17 cellular contexts compared by ENCODE assay signal in genomic region chr3:20047940-20048339, GRCh38. TPM values are rescaled to one million over a fixed set of nuclear protein-coding genes. Genes with fewer than 3 reads are reported as not detected.
DNase-seq lines count a peak whose midpoint lies in the region; ATAC-seq and TF ChIP-seq lines count a peak whose summit lies in the region.
"Had no signal": no experiment of that assay in that cellular context is flagged by ENCODE, and none has a peak within 500 bp of the region (broad histone marks: within the 10 kb centered on the region; RNA-seq: fewer than 3 reads in every experiment).

No MANE protein-coding gene starts in this region.

- H3K4me1 ChIP-seq in hepatocyte (ENCODE audit: insufficient read depth), result peaks cover 6% of the 10 kb centered on the region
- peaks cover 27 to 70% (median 49%) of the 10 kb centered on the region in 4 donors for H3K4me1 ChIP-seq in stomach

- no peak for TF ChIP-seq POLR2A in stomach (IDR thresholded peaks at IDR 0.05)

- H3K36me3 ChIP-seq in hepatocyte (replicated peaks; ENCODE audit: insufficient read depth, low read depth), result no peaks in the 10 kb centered on the region
- H3K36me3 ChIP-seq in stomach, result no peaks in the 10 kb centered on the region

- H2AFZ ChIP-seq in hepatocyte, result no peak overlapping the region

- intact Hi-C loops in stomach (cut with DNase I; ENCODE audit: low total_unique reads), result no loop called here

- H3K4me1 Mint-ChIP-seq in T-helper 17 cell, result peaks cover 73% of the 10 kb centered on the region

- peak overlapping the region; percentile 55 for H3K4me3 Mint-ChIP-seq in T-helper 17 cell
- H3K4me3 Mint-ChIP-seq: activated naive CD8-positive, alpha-beta T cell had no signal

- peaks cover 77% of the 10 kb centered on the region for H3K79me2 ChIP-seq in hepatocyte

- H3K27me3 ChIP-seq in hepatocyte (no peaks in the 10 kb centered on the region), stomach (no peaks in the 10 kb centered on the region)

- H3K9me2 ChIP-seq in hepatocyte (replicated peaks; ENCODE audit: insufficient read depth), result no peaks in the 10 kb centered on the region

- WGBS in hepatocyte (ENCODE audit: low lambda C conversion rate, missing lambda C conversion rate), result 58% methylated on average over 1 of the region's 1 CpG
- WGBS in stomach, 5 donors, result 12 to 33% (median 21%) methylated on average over 1 of the region's 1 CpG

- TF ChIP-seq EP300 in stomach (IDR thresholded peaks at IDR 0.05), result no peak

- H3K36me3 Mint-ChIP-seq in T-helper 17 cell (ENCODE audit: low read depth), result no peaks in the 10 kb centered on the region
- H3K36me3 Mint-ChIP-seq: activated naive CD8-positive, alpha-beta T cell had no signal

- H3K27ac ChIP-seq in hepatocyte (no peak overlapping the region), stomach (peak overlapping the region in 4 of 5 donors; percentile 15 to 66 (median 62))

- DNase-seq in GM12865 (ENCODE audit: low read depth) (no peak), T-helper 17 cell (no peak), hepatocyte (ENCODE audit: low spot score) (no peak), stomach (no peak), dermis blood vessel endothelial cell (no peak), DMS114 treated with DMSO at 0.1 percent for 48 hours (lab: John Stamatoyannopoulos, UW; ENCODE audit: unreplicated experiment) (no peak), NCI-H2196 (lab: John Stamatoyannopoulos, UW; ENCODE audit: unreplicated experiment) (no peak)
- DNase-seq: activated CD4-positive, alpha-beta T cell treated with anti-CD3 and anti-CD28 coated beads, Interleukin-2, amount 50 U/mL, for 1 hour; effector CD8-positive, alpha-beta T cell; SIG-M5 had no signal

- H4K20me1 ChIP-seq in hepatocyte (ENCODE audit: insufficient read depth, poor library complexity, severe bottlenecking), result no peaks in the 10 kb centered on the region

- H3K27ac Mint-ChIP-seq in T-helper 17 cell, result peak overlapping the region; percentile 92
- H3K27ac Mint-ChIP-seq: activated naive CD8-positive, alpha-beta T cell had no signal

- H3K27me3 Mint-ChIP-seq in T-helper 17 cell, result no peaks in the 10 kb centered on the region
- H3K27me3 Mint-ChIP-seq: activated naive CD8-positive, alpha-beta T cell had no signal

- H3K4me2 ChIP-seq in hepatocyte, result peak overlapping the region; percentile 45

- ATAC-seq in T-helper 17 cell, result no peak
- no peak for ATAC-seq in GM21576 (IDR thresholded peaks at IDR 0.05; ENCODE audit: unreplicated experiment)

- TF ChIP-seq CTCF in GM12865 (IDR thresholded peaks at IDR 0.05; ENCODE audit: insufficient read depth, low read depth, low read length, missing control alignments) (no peak), hepatocyte (IDR thresholded peaks at IDR 0.05; ENCODE audit: poor library complexity) (no peak), stomach (IDR thresholded peaks at IDR 0.05) (no peak)

- H3K4me3 ChIP-seq in GM12865 (ENCODE audit: low read depth, low read length) (peak overlapping the region; percentile 19; the same call in 1 of the 2 replicates), hepatocyte (no peak overlapping the region), stomach (no peak overlapping the region)

- H3K9me3 ChIP-seq in T-helper 17 cell (ENCODE audit: control insufficient read depth, low read length, poor library complexity, severe bottlenecking), result no peaks in the 10 kb centered on the region
- H3K9me3 ChIP-seq in hepatocyte (ENCODE audit: low read depth), result no peaks in the 10 kb centered on the region
- no peaks in the 10 kb centered on the region for H3K9me3 ChIP-seq in stomach

RNA-seq across cellular contexts. Expression of gene KAT2B, which starts 7.7 kb away (rescaled TPM):
- 100 to 1,000 TPM; 157 to 161 TPM for total RNA-seq in T-helper 17 cell
- total RNA-seq in hepatocyte, result 13.3 and 15.1 TPM in 2 replicates
- 7.7 and 11.7 TPM in 2 replicates for polyA plus RNA-seq in hepatocyte
- 100 to 1,000 TPM in 1 of 5 donors, 10 to 100 TPM in 3, 1 to 10 TPM in 1; 3.8 to 208 (median 34.1) TPM for total RNA-seq in stomach
- polyA plus RNA-seq in stomach, result 10 to 100 TPM; 10.3 to 16.9 (median 16.8) TPM
- 18.7 and 22.6 TPM in 2 replicates for total RNA-seq in dermis blood vessel endothelial cell

RNA-seq across cellular contexts. Expression of gene PP2D1, which starts 35.9 kb away (rescaled TPM):
- total RNA-seq in T-helper 17 cell (not detected), hepatocyte (not detected in 2 replicates), stomach (not detected), dermis blood vessel endothelial cell (not detected in 2 replicates)
- polyA plus RNA-seq in hepatocyte (0.23 and 0.40 TPM in 2 replicates), stomach (not detected)
- total RNA-seq: H1, LHCN-M2, NCI-H460, subcutaneous adipose tissue had no signal
- polyA plus RNA-seq: H1, neural cell had no signal
